1 cellular context compared by ENCODE assay signal in genomic region chr21:38151021-38151645, GRCh38.
TF ChIP-seq lines count a peak whose summit lies in the region.

No MANE protein-coding gene starts in this region.

TF ChIP-seq in IMR-90, 13 proteins besides CTCF, POLR2A, EP300 and RAD21:
- no peak for TF ChIP-seq NFE2L2 (IDR thresholded peaks at IDR 0.05; ENCODE audit: low read depth, low read length)
- TF ChIP-seq MXI1 (IDR thresholded peaks at IDR 0.05; ENCODE audit: borderline replicate concordance, low read depth, low read length): no peak
- no peak for TF ChIP-seq CEBPB (IDR thresholded peaks at IDR 0.05; ENCODE audit: low read depth, low read length)
- TF ChIP-seq CHD1 (IDR thresholded peaks at IDR 0.05; ENCODE audit: low read depth, low read length): no peak
- TF ChIP-seq MAFK (IDR thresholded peaks at IDR 0.05; ENCODE audit: low read depth, low read length): no peak
- TF ChIP-seq BHLHE40 (IDR thresholded peaks at IDR 0.05; ENCODE audit: low read depth, low read length): no peak
- no peak for TF ChIP-seq RFX5 (IDR thresholded peaks at IDR 0.05; ENCODE audit: low read depth, low read length)
- TF ChIP-seq RCOR1 (IDR thresholded peaks at IDR 0.05; ENCODE audit: insufficient replicate concordance, low read length): no peak
- no peak for TF ChIP-seq USF2 (IDR thresholded peaks at IDR 0.05; ENCODE audit: low read depth, low read length)
- no peak for TF ChIP-seq SMC3 (IDR thresholded peaks at IDR 0.05; ENCODE audit: low read depth, low read length)
- TF ChIP-seq FOS (IDR thresholded peaks at IDR 0.05; ENCODE audit: low read depth, low read length): no peak
- TF ChIP-seq MAZ (IDR thresholded peaks at IDR 0.05; ENCODE audit: borderline replicate concordance, low read depth, low read length): no peak
